1 cellular context compared by ENCODE assay signal in genomic region chr3:69422751-69423150, GRCh38.
TF ChIP-seq lines count a peak whose summit lies in the region.

No MANE protein-coding gene starts in this region.

TF ChIP-seq in IMR-90, 13 proteins besides CTCF, POLR2A, EP300 and RAD21:
- TF ChIP-seq MAZ (IDR thresholded peaks at IDR 0.05; ENCODE audit: borderline replicate concordance, low read depth, low read length) (no peak), RCOR1 (IDR thresholded peaks at IDR 0.05; ENCODE audit: insufficient replicate concordance, low read length) (no peak), CHD1 (IDR thresholded peaks at IDR 0.05; ENCODE audit: low read depth, low read length) (no peak), MXI1 (IDR thresholded peaks at IDR 0.05; ENCODE audit: borderline replicate concordance, low read depth, low read length) (no peak), ELK1 (IDR thresholded peaks at IDR 0.05; ENCODE audit: borderline replicate concordance, low read depth, low read length) (no peak), CEBPB (IDR thresholded peaks at IDR 0.05; ENCODE audit: low read depth, low read length) (no peak), MAFK (IDR thresholded peaks at IDR 0.05; ENCODE audit: low read depth, low read length) (no peak), BHLHE40 (IDR thresholded peaks at IDR 0.05; ENCODE audit: low read depth, low read length) (no peak), NFE2L2 (IDR thresholded peaks at IDR 0.05; ENCODE audit: low read depth, low read length) (no peak), USF2 (IDR thresholded peaks at IDR 0.05; ENCODE audit: low read depth, low read length) (no peak), SMC3 (IDR thresholded peaks at IDR 0.05; ENCODE audit: low read depth, low read length) (no peak), RFX5 (IDR thresholded peaks at IDR 0.05; ENCODE audit: low read depth, low read length) (no peak), FOS (IDR thresholded peaks at IDR 0.05; ENCODE audit: low read depth, low read length) (no peak)
